Comparison of ENCODE assay signal across 23 cellular contexts in the genomic region with DNA sequence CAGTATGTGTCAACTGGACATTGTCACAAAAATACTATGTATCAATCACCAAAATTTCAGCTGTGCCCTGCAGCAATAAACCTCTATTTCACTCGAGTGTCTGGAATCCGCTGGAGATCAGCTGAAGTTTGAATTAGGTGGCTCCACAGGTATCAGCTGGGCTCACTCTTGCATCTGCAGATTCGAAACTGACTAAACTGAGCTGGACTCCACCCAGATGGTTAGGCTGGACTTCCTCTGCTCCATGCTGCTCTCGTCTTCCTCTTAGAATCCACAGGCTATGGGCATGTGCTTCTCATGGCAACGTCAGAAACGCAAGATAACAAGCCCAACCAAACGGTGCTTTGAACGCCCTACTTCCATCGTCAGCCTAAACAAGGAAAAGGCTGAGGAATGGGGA.
"Had no signal": no experiment of that assay in that cellular context is flagged by ENCODE, and none has a peak within 500 bp of the region (broad histone marks: within the 10 kb centered on the region; RNA-seq: fewer than 3 reads in every experiment).

No MANE protein-coding gene starts in this region.

- H3K27ac ChIP-seq: dorsolateral prefrontal cortex, parathyroid adenoma, right lobe of liver, suprapubic skin, vagina had no signal

- H3K79me2 ChIP-seq: parathyroid adenoma had no signal

- H3K9me3 ChIP-seq: right lobe of liver, suprapubic skin, vagina had no signal

- H3K36me3 ChIP-seq: right lobe of liver, suprapubic skin, vagina had no signal

- ATAC-seq: left lobe of liver; mucosa of descending colon; natural killer cell treated with Interleukin-12 subunit alpha and Interleukin-12 subunit beta and Interleukin-15 and Interleukin-18, amount 100 ng/mL, for 72 hours; right lobe of liver; stimulated activated naive CD8-positive, alpha-beta T cell treated with anti-CD3 and anti-CD28 coated beads, Interleukin-15, amount 100 ng/mL, for 72 hours had no signal

- H3K4me1 ChIP-seq: parathyroid adenoma, right lobe of liver, suprapubic skin, vagina had no signal

- DNase-seq: dorsolateral prefrontal cortex; effector CD4-positive, alpha-beta T cell; hypothalamus; immature natural killer cell; islet precursor cell; mucosa of descending colon; naive B cell; right lobe of liver; small intestine; stimulated activated CD4-positive, alpha-beta T cell treated with anti-CD3 and anti-CD28 coated beads, Interleukin-12 subunit alpha, Interleukin-12 subunit beta, amount 100 ng/mL, for 4 hours; stimulated activated CD4-positive, alpha-beta T cell treated with anti-CD3 and anti-CD28 coated beads, Interleukin-1b, Interleukin-23, amount 100 ng/mL, for 48 hours; stimulated activated CD4-positive, alpha-beta T cell treated with anti-CD3 and anti-CD28 coated beads, Interleukin-4, amount 100 ng/mL, for 1 hour; stimulated activated CD8-positive, alpha-beta memory T cell treated with anti-CD3 and anti-CD28 coated beads, Interleukin-4, amount 100 ng/mL, for 48 hours; stimulated activated naive CD4-positive, alpha-beta T cell; stimulated activated naive CD8-positive, alpha-beta T cell treated with anti-CD3 and anti-CD28 coated beads, Interleukin-15, amount 100 ng/mL, for 72 hours; trophoblast cell had no signal

- H3K27me3 ChIP-seq: dorsolateral prefrontal cortex, right lobe of liver, suprapubic skin, vagina had no signal

- H3K9ac ChIP-seq: parathyroid adenoma had no signal

- H3K4me3 ChIP-seq: dorsolateral prefrontal cortex, lung, mucosa of descending colon, right lobe of liver, suprapubic skin, vagina had no signal

- FAIRE-seq: frontal cortex, small intestine had no signal

- H2AFZ ChIP-seq: parathyroid adenoma had no signal
